In the genomic region with DNA sequence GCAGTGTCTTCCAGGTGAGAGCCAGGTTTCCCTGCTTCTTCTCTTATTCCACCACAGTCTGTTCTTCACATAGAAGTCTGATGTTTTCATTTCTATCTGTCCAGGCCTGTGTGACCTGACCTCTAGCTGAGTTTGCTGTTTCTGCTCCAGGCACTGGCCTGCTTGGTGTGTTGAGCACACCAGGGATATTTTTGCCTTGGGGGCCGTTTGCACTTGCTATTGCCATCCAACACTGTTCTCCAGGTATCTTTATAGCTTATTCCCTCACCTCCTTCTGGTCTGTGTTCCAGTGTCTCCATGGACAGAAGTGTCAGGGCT, we compare ENCODE assay signal across 29 cellular contexts. TPM values are rescaled to one million over a fixed set of nuclear protein-coding genes. Genes with fewer than 3 reads are reported as not detected.
A peak's percentile ranks its signal among the peaks of the same experiment; 100 is the strongest.
DNase-seq lines count a peak whose midpoint lies in the region; ATAC-seq, FAIRE-seq and TF ChIP-seq lines count a peak whose summit lies in the region.
"Had no signal": no experiment of that assay in that cellular context is flagged by ENCODE, and none has a peak within 500 bp of the region (broad histone marks: within the 10 kb centered on the region; RNA-seq: fewer than 3 reads in every experiment).

No MANE protein-coding gene starts in this region.

- peaks cover 29% of the 10 kb centered on the region for H3K79me2 ChIP-seq in astrocyte (ENCODE audit: insufficient read depth, low read length)

- H3K4me1 Mint-ChIP-seq in astrocyte (ENCODE audit: low read depth, unreplicated experiment) (peaks cover 6% of the 10 kb centered on the region), nephron (peaks cover 39% of the 10 kb centered on the region), T-helper 17 cell (peaks cover 34% of the 10 kb centered on the region)
- H3K4me1 Mint-ChIP-seq: activated B cell treated with CpG ODN at 0.5 μM for 24 hours had no signal

- peaks cover 68% of the 10 kb centered on the region for H4K20me1 ChIP-seq in astrocyte (ENCODE audit: insufficient read depth, low read length)

- TF ChIP-seq EP300 in gastroesophageal sphincter (IDR thresholded peaks at IDR 0.05) = no peak

- H3K9ac ChIP-seq in astrocyte (ENCODE audit: low read length) = no peak overlapping the region

- H3K27me3 Mint-ChIP-seq in astrocyte (ENCODE audit: low read depth, unreplicated experiment) (no peaks in the 10 kb centered on the region), nephron (ENCODE audit: low read depth) (no peaks in the 10 kb centered on the region), T-helper 17 cell (no peaks in the 10 kb centered on the region)
- H3K27me3 Mint-ChIP-seq: activated B cell treated with CpG ODN at 0.5 μM for 24 hours; activated naive CD8-positive, alpha-beta T cell treated with anti-CD3 and anti-CD28 coated beads for 36 hours; stimulated activated memory B cell treated with anti-CD40 and anti-IgM and Interleukin-4, amounts not matched to agents 10 μg/mL and 1 μg/mL and 100 μg/mL, for 72 hours had no signal

- H3K27ac Mint-ChIP-seq in astrocyte (ENCODE audit: unreplicated experiment) = peak overlapping the region; percentile 66
- peak overlapping the region; percentile 28 to 53 (median 40) for H3K27ac Mint-ChIP-seq in nephron
- H3K27ac Mint-ChIP-seq in T-helper 17 cell = no peak overlapping the region
- H3K27ac Mint-ChIP-seq: activated B cell treated with CpG ODN at 0.5 μM for 24 hours; activated naive CD8-positive, alpha-beta T cell treated with anti-CD3 and anti-CD28 coated beads for 36 hours; stimulated activated memory B cell treated with anti-CD40 and anti-IgM and Interleukin-4, amounts not matched to agents 10 μg/mL and 1 μg/mL and 100 μg/mL, for 72 hours had no signal

- DNase-seq in astrocyte (ENCODE audit: low read depth) (no peak), thyroid gland (no peak), T-helper 17 cell (no peak), ACHN (no peak), NCI-H446 (lab: John Stamatoyannopoulos, UW) (no peak)
- DNase-seq: activated B cell treated with CpG ODN at 0.5 μM for 24 hours; activated CD4-positive, alpha-beta T cell treated with anti-CD3 and anti-CD28 coated beads, Interleukin-2, amount 50 U/mL, for 1 hour; activated effector memory CD4-positive, alpha-beta T cell treated with anti-CD3 and anti-CD28 coated beads, Interleukin-2, amount 50 U/mL, for 16 hours; activated naive CD8-positive, alpha-beta T cell treated with anti-CD3 and anti-CD28 coated beads for 36 hours; activated T-cell treated with anti-CD3 and anti-CD28 coated beads, Interleukin-2, amount 50 U/mL, for 1 hour; cortex of kidney; DMS 273 treated with DMSO at 0.1 percent for 48 hours; KG1; mesendoderm; NCI-H1694 treated with DMSO at 0.1 percent for 48 hours; NCI-H510A; stimulated activated CD4-positive, alpha-beta T cell treated with anti-CD3 and anti-CD28 coated beads, Interleukin-15, amount 100 ng/mL, for 24 hours; T-helper 1 cell had no signal

- H3K36me3 Mint-ChIP-seq in astrocyte (ENCODE audit: low read depth, unreplicated experiment) (no peaks in the 10 kb centered on the region), nephron (ENCODE audit: low read depth) (no peaks in the 10 kb centered on the region), T-helper 17 cell (ENCODE audit: low read depth) (peaks cover 3% of the 10 kb centered on the region)

- in situ Hi-C loops in ACHN (cut with HindIII; ENCODE audit: low pct_ligation_motif_present, low pct_unique_long_range_greater_than_20kb, low sequenced_read_pairs) = no loop called here

- H2AFZ ChIP-seq in astrocyte (ENCODE audit: low read depth, low read length) = no peak overlapping the region

- no peaks in the 10 kb centered on the region for H3K9me3 Mint-ChIP-seq in astrocyte (ENCODE audit: unreplicated experiment)
- no peaks in the 10 kb centered on the region for H3K9me3 Mint-ChIP-seq in nephron
- H3K9me3 Mint-ChIP-seq: activated B cell treated with CpG ODN at 0.5 μM for 24 hours; activated naive CD8-positive, alpha-beta T cell treated with anti-CD3 and anti-CD28 coated beads for 36 hours; stimulated activated memory B cell treated with anti-CD40 and anti-IgM and Interleukin-4, amounts not matched to agents 10 μg/mL and 1 μg/mL and 100 μg/mL, for 72 hours had no signal

- no peak for TF ChIP-seq CTCF in astrocyte (IDR thresholded peaks at IDR 0.05; ENCODE audit: insufficient read depth, low read depth, low read length)
- no peak for TF ChIP-seq CTCF in gastroesophageal sphincter (IDR thresholded peaks at IDR 0.05)
- TF ChIP-seq CTCF in nephron (IDR thresholded peaks at IDR 0.05; ENCODE audit: unreplicated experiment in 3 of 3) = no peak
- no peak for TF ChIP-seq CTCF in thyroid gland (IDR thresholded peaks at IDR 0.05)

- no peak for FAIRE-seq in astrocyte (lab: Jason Lieb, UNC)
- FAIRE-seq: endometrium, frontal cortex, GM12878, H1 had no signal

- H3K4me2 ChIP-seq in astrocyte (ENCODE audit: low read length) = no peak overlapping the region

- H3K9me3 ChIP-seq in astrocyte (ENCODE audit: insufficient read depth, low read depth, low read length) (no peaks in the 10 kb centered on the region), gastroesophageal sphincter (no peaks in the 10 kb centered on the region), thyroid gland (no peaks in the 10 kb centered on the region), T-helper 17 cell (ENCODE audit: control insufficient read depth, low read length, poor library complexity, severe bottlenecking) (no peaks in the 10 kb centered on the region)
- H3K9me3 ChIP-seq: BE2C, suprapubic skin had no signal

- 0 to 14% methylated on average over 1 of the region's 1 CpG for WGBS in gastroesophageal sphincter (ENCODE audit: low coverage in 1 of 2), 2 donors
- 15 to 24% methylated on average over 1 of the region's 1 CpG for WGBS in thyroid gland, 2 donors

- H3K4me1 ChIP-seq in astrocyte (ENCODE audit: insufficient read depth, low read length) (no peaks in the 10 kb centered on the region), gastroesophageal sphincter (peaks cover 2 to 92% (median 22%) of the 10 kb centered on the region in 3 donors), thyroid gland (peaks cover 27 to 53% of the 10 kb centered on the region in 2 donors)
- H3K4me1 ChIP-seq: BE2C had no signal

- H3K4me3 ChIP-seq in astrocyte (ENCODE audit: insufficient read depth, low read depth, low read length) (no peak overlapping the region), gastroesophageal sphincter (no peak overlapping the region), thyroid gland (replicated peaks in 1 of 3) (no peak overlapping the region)
- H3K4me3 ChIP-seq: GM12878, SK-N-MC, suprapubic skin had no signal

- no peaks in the 10 kb centered on the region for H3K27me3 ChIP-seq in astrocyte (ENCODE audit: insufficient read depth, low read length)
- H3K27me3 ChIP-seq in gastroesophageal sphincter = no peaks in the 10 kb centered on the region
- H3K27me3 ChIP-seq in thyroid gland = no peaks in the 10 kb centered on the region
- H3K27me3 ChIP-seq: BE2C, suprapubic skin had no signal

- TF ChIP-seq POLR2A in gastroesophageal sphincter (IDR thresholded peaks at IDR 0.05) (no peak), thyroid gland (IDR thresholded peaks at IDR 0.05) (no peak)

- intact Hi-C loops in thyroid gland (cut with DNase I) = no loop called here

- H3K36me3 ChIP-seq in astrocyte (ENCODE audit: insufficient read depth, low read length) = no peaks in the 10 kb centered on the region
- H3K36me3 ChIP-seq in gastroesophageal sphincter = no peaks in the 10 kb centered on the region
- no peaks in the 10 kb centered on the region for H3K36me3 ChIP-seq in thyroid gland
- H3K36me3 ChIP-seq: BE2C, suprapubic skin had no signal

- no peak overlapping the region for H3K27ac ChIP-seq in astrocyte (ENCODE audit: low read depth, low read length)
- H3K27ac ChIP-seq in gastroesophageal sphincter = peak overlapping the region in 3 of 4 donors; percentile 59 to 74 (median 66)
- H3K27ac ChIP-seq in thyroid gland = peak overlapping the region; percentile 6 to 64 (median 56)
- H3K27ac ChIP-seq: RWPE1, SK-N-MC, suprapubic skin had no signal

- ATAC-seq in gastroesophageal sphincter (peak; percentile 41), T-helper 17 cell (no peak)
- ATAC-seq: GM12878; stimulated activated memory B cell treated with anti-CD40 and anti-IgM and Interleukin-4, amounts not matched to agents 10 μg/mL and 1 μg/mL and 100 μg/mL, for 72 hours had no signal

- H3K4me3 Mint-ChIP-seq in astrocyte (ENCODE audit: unreplicated experiment) (no peak overlapping the region), nephron (no peak overlapping the region), T-helper 17 cell (no peak overlapping the region)
- H3K4me3 Mint-ChIP-seq: activated B cell treated with CpG ODN at 0.5 μM for 24 hours; activated naive CD8-positive, alpha-beta T cell treated with anti-CD3 and anti-CD28 coated beads for 36 hours; stimulated activated memory B cell treated with anti-CD40 and anti-IgM and Interleukin-4, amounts not matched to agents 10 μg/mL and 1 μg/mL and 100 μg/mL, for 72 hours had no signal

RNA-seq across cellular contexts. Expression of a gene that starts 41.4 kb away (rescaled TPM):
- total RNA-seq in astrocyte (24.5 and 32.5 TPM in 2 replicates), gastroesophageal sphincter (10 to 100 TPM; 38.8 to 53.1 (median 41.1) TPM), thyroid gland (100 to 1,000 TPM in 1 of 4 donors, 10 to 100 TPM in 3; 51.2 to 131 (median 74.0) TPM), T-helper 17 cell (10 to 100 TPM; 21.6 to 21.7 TPM)
